27 cellular contexts compared by ENCODE assay signal in the genomic region with DNA sequence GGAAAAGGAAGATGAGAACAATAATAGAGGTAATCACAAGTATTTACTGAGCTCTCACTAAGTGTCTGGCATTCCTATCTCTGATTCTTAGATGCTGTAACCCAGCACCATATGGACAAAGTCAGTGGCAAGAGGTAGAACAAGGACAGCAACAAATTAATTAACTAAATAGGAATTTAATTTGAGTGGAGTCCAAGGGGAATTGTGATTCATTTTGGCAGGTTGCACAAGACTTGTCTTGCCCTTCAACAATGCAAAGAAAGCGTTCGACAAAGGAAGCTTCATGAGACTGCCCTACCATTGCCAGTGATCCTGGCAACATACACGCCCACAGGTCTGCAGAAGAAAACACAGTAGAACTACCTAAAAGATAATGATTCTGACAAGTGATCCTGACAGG.
A peak's percentile ranks its signal among the peaks of the same experiment; 100 is the strongest.
DNase-seq lines count a peak whose midpoint lies in the region; ATAC-seq and TF ChIP-seq lines count a peak whose summit lies in the region.
"Had no signal": no experiment of that assay in that cellular context is flagged by ENCODE, and none has a peak within 500 bp of the region (broad histone marks: within the 10 kb centered on the region; RNA-seq: fewer than 3 reads in every experiment).

No MANE protein-coding gene starts in this region.

- H2AFZ ChIP-seq in IMR-90 (replicated peaks; ENCODE audit: low read length, poor library complexity) = no peak overlapping the region

- H3K27me3 ChIP-seq in IMR-90 (ENCODE audit: control insufficient read depth, insufficient read depth, low read length) (no peaks in the 10 kb centered on the region), WERI-Rb-1 (ENCODE audit: insufficient read depth, low read depth, severe bottlenecking) (no peaks in the 10 kb centered on the region)
- H3K27me3 ChIP-seq: gastroesophageal sphincter, testis, uterus had no signal

- H3K4ac ChIP-seq in IMR-90 (ENCODE audit: low read depth, low read length) = no peak overlapping the region

- H3K14ac ChIP-seq in IMR-90 (replicated peaks; ENCODE audit: low read depth, low read length) = no peak overlapping the region

- H3K18ac ChIP-seq in IMR-90 (ENCODE audit: low read depth, low read length) = peak overlapping the region; percentile 3; the same call in 1 of the 2 replicates

- no peak overlapping the region for H3K4me3 ChIP-seq in IMR-90 (ENCODE audit: insufficient read depth, low read depth, low read length)
- no peak overlapping the region for H3K4me3 ChIP-seq in WERI-Rb-1 (ENCODE audit: low read depth, low read length)
- H3K4me3 ChIP-seq: dorsolateral prefrontal cortex, gastroesophageal sphincter, GM12878, testis, uterus had no signal

- H2AK9ac ChIP-seq in IMR-90 (replicated peaks; ENCODE audit: low read depth, low read length, poor library complexity) = no peak overlapping the region

- H4K91ac ChIP-seq in IMR-90 (ENCODE audit: insufficient read depth, low read depth, low read length) = no peak overlapping the region

- H2BK20ac ChIP-seq in IMR-90 (ENCODE audit: low read depth, low read length) = no peak overlapping the region

- dilution Hi-C loops in IMR-90 (cut with HindIII; ENCODE audit: low sequenced_read_pairs, unreplicated experiment) = no loop called here

- POLR2A ChIA-PET in IMR-90 (lab: Charles Lee; ENCODE audit: unreplicated experiment) = no interaction called here

- BruUV-seq in IMR-90 (replicated peaks; lab: Mats Ljungman, UMichigan) = no TSS peak

- 0 out of 2 replicates have a peak, but pooled peaks cover 3% of the 10 kb centered on the region for H3K9me1 ChIP-seq in IMR-90 (ENCODE audit: insufficient read depth, low read length)

- H3K4me2 ChIP-seq in IMR-90 (ENCODE audit: low read depth, low read length) = no peak overlapping the region

- no peak overlapping the region for H4K5ac ChIP-seq in IMR-90 (ENCODE audit: low read depth, low read length)

- H3K36me3 ChIP-seq in IMR-90 (ENCODE audit: control insufficient read depth, insufficient read depth, low read length) (no peaks in the 10 kb centered on the region), WERI-Rb-1 (no peaks in the 10 kb centered on the region)
- H3K36me3 ChIP-seq: gastroesophageal sphincter, uterus had no signal

- no peak overlapping the region for H2AK5ac ChIP-seq in IMR-90 (ENCODE audit: low read depth, low read length)

- no peaks in the 10 kb centered on the region for H4K20me1 ChIP-seq in IMR-90 (ENCODE audit: insufficient read depth, low read length)

- in situ Hi-C loops in IMR-90 (cut with MboI; ENCODE audit: low sequenced_read_pairs) = loop anchor here (25.0 kb wide), 1 partner anchor 1453 kb away; the partner anchor contains the start of gene MMADHC

- CTCF ChIA-PET in IMR-90 (lab: Yijun Ruan, JAX) = interaction anchor here (1.4 kb wide), 1 partner anchor 12 kb away, joined by 3 read pairs; no protein-coding TSS in a partner anchor

- H3K27ac ChIP-seq in IMR-90 (ENCODE audit: insufficient read depth, low read length) (no peak overlapping the region), WERI-Rb-1 (no peak overlapping the region)
- H3K27ac ChIP-seq: dorsolateral prefrontal cortex, gastroesophageal sphincter, testis, uterus had no signal

- no peak overlapping the region for H2BK120ac ChIP-seq in IMR-90 (ENCODE audit: low read depth, low read length)

- no peak overlapping the region for H4K8ac ChIP-seq in IMR-90 (ENCODE audit: low read depth in 2 of 2, low read length in 2 of 2)

- H2BK5ac ChIP-seq in IMR-90 (ENCODE audit: low read depth, low read length, poor library complexity, severe bottlenecking) = no peak overlapping the region

- H3K23ac ChIP-seq in IMR-90 (ENCODE audit: low read depth, low read length) = no peak overlapping the region

- H3K9ac ChIP-seq in IMR-90 (ENCODE audit: low read depth, low read length) = no peak overlapping the region

- ATAC-seq in IMR-90 (ENCODE audit: low read depth) = peak; percentile 27; the same call in 1 of the 2 replicates
- ATAC-seq: gastroesophageal sphincter; GM12878; HCT116; left ventricle myocardium superior; naive thymus-derived CD8-positive, alpha-beta T cell; stimulated activated effector memory CD8-positive, alpha-beta T cell treated with anti-CD3 and anti-CD28 coated beads, Interleukin-12 subunit alpha, Interleukin-12 subunit beta, amount 100 ng/mL, for 72 hours; WTC11 had no signal

- H3K56ac ChIP-seq in IMR-90 (ENCODE audit: extremely low read depth, insufficient read depth, low read length) = no peak overlapping the region

- H3K9me3 ChIP-seq in IMR-90 (ENCODE audit: control insufficient read depth, insufficient read depth, low read length) (no peaks in the 10 kb centered on the region), WERI-Rb-1 (ENCODE audit: severe bottlenecking) (no peaks in the 10 kb centered on the region)
- H3K9me3 ChIP-seq: gastroesophageal sphincter, testis, uterus had no signal

- DNase-seq in AG08395 (ENCODE audit: low spot score) (peak; percentile 19), IMR-90 (peak; percentile 20), WERI-Rb-1 (peak; percentile 11), fibroblast of gingiva (ENCODE audit: low read depth) (peak; percentile 62), NCI-H2029 treated with DMSO at 0.1 percent for 48 hours (lab: John Stamatoyannopoulos, UW) (no peak), NCI-H1092 treated with DMSO at 0.1 percent for 48 hours (lab: John Stamatoyannopoulos, UW) (no peak)
- no peak for DNase-seq in stimulated activated naive CD4-positive, alpha-beta T cell (lab: John Stamatoyannopoulos, UW)
- no peak for DNase-seq in NK-92 treated with Interleukin-12 subunit alpha and Interleukin-12 subunit beta, amount 100 ng/mL, for 24 hours (lab: John Stamatoyannopoulos, UW)
- DNase-seq: activated CD4-positive, alpha-beta T cell treated with anti-CD3 and anti-CD28 coated beads, Interleukin-2, amount 50 U/mL, for 1 hour; activated naive CD4-positive, alpha-beta T cell treated with anti-CD3 and anti-CD28 coated beads, Interleukin-2, amount 50 U/mL, for 16 hours; anterior cingulate cortex; dorsolateral prefrontal cortex; hypothalamus; Kasumi-1; left ventricle myocardium superior; midbrain; naive thymus-derived CD8-positive, alpha-beta T cell; NCI-H1105; NCI-H524 treated with DMSO at 0.1 percent for 48 hours; stimulated activated CD4-positive, alpha-beta T cell treated with anti-CD3 and anti-CD28 coated beads, Interleukin-2, amount 100 ng/mL, for 48 hours; testis; uterus had no signal

- no peak overlapping the region for H2BK15ac ChIP-seq in IMR-90 (ENCODE audit: low read depth, low read length)

- 0 out of 2 replicates have a peak, but pooled peaks cover 2% of the 10 kb centered on the region for H3K4me1 ChIP-seq in IMR-90 (ENCODE audit: control insufficient read depth, insufficient read depth, low read length)
- H3K4me1 ChIP-seq: gastroesophageal sphincter, testis, uterus had no signal

- no peak for TF ChIP-seq POLR2A in IMR-90 (IDR thresholded peaks at IDR 0.05; ENCODE audit: low read depth, low read length)

- WGBS in IMR-90 (ENCODE audit: extremely low coverage in 2 of 2, insufficient read length in 1 of 2), 2 experiments = no CpG with 5 or more reads among the region's 3 CpGs

- TF ChIP-seq RAD21 in IMR-90 (IDR thresholded peaks at IDR 0.05; ENCODE audit: low read length) = no peak

- no peak for TF ChIP-seq CTCF in IMR-90 (conservative IDR thresholded peaks at IDR 0.05; ENCODE audit: low read depth, low read length)
- no peak for TF ChIP-seq CTCF in WERI-Rb-1 (IDR thresholded peaks at IDR 0.05; ENCODE audit: low read depth, low read length)

- intact Hi-C loops in IMR-90 (cut with micrococcal nuclease) = no loop called here

- no peaks in the 10 kb centered on the region for H3K79me1 ChIP-seq in IMR-90 (ENCODE audit: low read depth in 1 of 2, low read length in 2 of 2)

TF ChIP-seq in IMR-90, 13 proteins besides CTCF, POLR2A, EP300 and RAD21:
- TF ChIP-seq RCOR1 (IDR thresholded peaks at IDR 0.05; ENCODE audit: insufficient replicate concordance, low read length) (no peak), CEBPB (IDR thresholded peaks at IDR 0.05; ENCODE audit: low read depth, low read length) (peak; percentile 69)
TF ChIP-seq in IMR-90: peak in this region for 1.

Comparison
In these comparisons a context has a peak if more than half of its experiments do, and no peak if none do; other contexts are left out.
1. DNase-seq: peak in AG08395 (single experiment), IMR-90 (single experiment), WERI-Rb-1 (single experiment) and fibroblast of gingiva (single experiment); none in NCI-H2029 treated with DMSO at 0.1 percent for 48 hours (single experiment), stimulated activated naive CD4-positive, alpha-beta T cell (0 of 6), NCI-H1092 treated with DMSO at 0.1 percent for 48 hours (single experiment) and NK-92 treated with Interleukin-12 subunit alpha and Interleukin-12 subunit beta, amount 100 ng/mL, for 24 hours (single experiment).